In genomic region chr2:174343638-174344455, GRCh38 we compare ENCODE assay signal across 14 cellular contexts. TPM values are rescaled to one million over a fixed set of nuclear protein-coding genes. Genes with fewer than 3 reads are reported as not detected.
DNase-seq lines count a peak whose midpoint lies in the region; TF ChIP-seq lines count a peak whose summit lies in the region.
"Had no signal": no experiment of that assay in that cellular context is flagged by ENCODE, and none has a peak within 500 bp of the region (broad histone marks: within the 10 kb centered on the region; RNA-seq: fewer than 3 reads in every experiment).

No MANE protein-coding gene starts in this region.

- peaks cover 74% of the 10 kb centered on the region for H3K27me3 ChIP-seq in hepatocyte
- H3K27me3 ChIP-seq in GM23248 (replicated peaks; ENCODE audit: insufficient read depth): peaks cover 21% of the 10 kb centered on the region

- H3K79me2 ChIP-seq in hepatocyte (no peaks in the 10 kb centered on the region), GM23248 (ENCODE audit: insufficient read depth) (no peaks in the 10 kb centered on the region)

- H4K20me1 ChIP-seq in hepatocyte (ENCODE audit: insufficient read depth, poor library complexity, severe bottlenecking) (no peaks in the 10 kb centered on the region), GM23248 (ENCODE audit: insufficient read depth) (no peaks in the 10 kb centered on the region)

- H3K9me3 ChIP-seq in hepatocyte (ENCODE audit: low read depth) (no peaks in the 10 kb centered on the region), GM23248 (ENCODE audit: low read depth) (no peaks in the 10 kb centered on the region)
- H3K9me3 ChIP-seq: pancreas, vagina had no signal

- DNase-seq in activated T-cell treated with anti-CD3 and anti-CD28 coated beads, Interleukin-2, amount 50 U/mL, for 1 hour: peak; percentile 36
- DNase-seq in activated T-cell treated with anti-CD3 and anti-CD28 coated beads for 4 hours (no peak), RPMI8226 (peak; percentile 26), hepatocyte (ENCODE audit: low spot score) (no peak), retina (peak; percentile 57), glomerular visceral epithelial cell (ENCODE audit: extremely low spot score) (no peak), GM23248 (no peak)
- no peak for DNase-seq in activated naive CD4-positive, alpha-beta T cell (lab: John Stamatoyannopoulos, UW)
- DNase-seq: activated CD4-positive, CD25-positive, alpha-beta regulatory T cell; NCI-H1436 treated with DMSO at 0.1 percent for 48 hours; pancreas had no signal

- in situ Hi-C loops in GM23248 (cut with MboI): loop anchor here (10.0 to 25.0 kb wide), 2 partner anchors 589 to 932 kb away; no protein-coding TSS in a partner anchor

- H3K36me3 ChIP-seq in hepatocyte (replicated peaks; ENCODE audit: insufficient read depth, low read depth): no peaks in the 10 kb centered on the region
- H3K36me3 ChIP-seq in GM23248 (ENCODE audit: low read depth): peaks cover 9% of the 10 kb centered on the region; the same call in 1 of the 2 replicates

- no peak for TF ChIP-seq CTCF in hepatocyte (IDR thresholded peaks at IDR 0.05; ENCODE audit: poor library complexity)

- H3K4me2 ChIP-seq in hepatocyte (peak overlapping the region; percentile 64), GM23248 (ENCODE audit: unreplicated experiment) (no peak overlapping the region)

- no peak overlapping the region for H3K9ac ChIP-seq in GM23248

- H3F3A ChIP-seq in GM23248 (ENCODE audit: insufficient read depth): peaks cover 19% of the 10 kb centered on the region

- H3K9me2 ChIP-seq in hepatocyte (replicated peaks; ENCODE audit: insufficient read depth) (no peaks in the 10 kb centered on the region), GM23248 (ENCODE audit: insufficient read depth) (no peaks in the 10 kb centered on the region)

- H3K27ac ChIP-seq in hepatocyte: no peak overlapping the region
- H3K27ac ChIP-seq in GM23248: no peak overlapping the region
- H3K27ac ChIP-seq: coronary artery, pancreas, vagina had no signal

- WGBS in hepatocyte (ENCODE audit: low lambda C conversion rate, missing lambda C conversion rate): 3% methylated on average over 53 of the region's 56 CpGs
- WGBS in GM23248 (ENCODE audit: low coverage in 1 of 2, low lambda C conversion rate in 2 of 2, missing lambda C conversion rate in 2 of 2), 2 experiments: 63 to 73% methylated on average over 37 to 56 of the region's 56 CpGs

- H3K4me1 ChIP-seq in hepatocyte (ENCODE audit: insufficient read depth) (peaks cover 11% of the 10 kb centered on the region), GM23248 (ENCODE audit: insufficient read depth) (no peaks in the 10 kb centered on the region)

- H3K4me3 ChIP-seq in hepatocyte (no peak overlapping the region), GM23248 (no peak overlapping the region)
- H3K4me3 ChIP-seq: coronary artery, pancreas, vagina had no signal

- H2AFZ ChIP-seq in hepatocyte (no peak overlapping the region), GM23248 (no peak overlapping the region)

RNA-seq across cellular contexts. Expression of gene SP9, which starts 9.1 kb away (rescaled TPM):
- not detected in 2 replicates for total RNA-seq in hepatocyte
- polyA plus RNA-seq in hepatocyte: 0.29 and 0.30 TPM in 2 replicates
- not detected in 2 replicates for total RNA-seq in GM23248 (2014; rRNA removed; shearing (Covaris generic))
- not detected in 2 replicates for polyA plus RNA-seq in GM23248 (2016; fragmentation: Nextera tagmentation; extraction: Ambion mirVana)
- total RNA-seq: left lobe of liver, pancreas, vagina had no signal

RNA-seq across cellular contexts. Expression of gene SCRN3, which starts 51.7 kb away (rescaled TPM):
- total RNA-seq in hepatocyte: 30.4 and 31.4 TPM in 2 replicates
- polyA plus RNA-seq in hepatocyte (19.9 and 24.5 TPM in 2 replicates), GM23248 (2016; fragmentation: Nextera tagmentation; extraction: Ambion mirVana) (19.1 and 19.3 TPM in 2 replicates)
- 13.9 and 17.3 TPM in 2 replicates for total RNA-seq in GM23248 (2014; rRNA removed; shearing (Covaris generic))

Comparison
In these comparisons a context has a peak if more than half of its experiments do, and no peak if none do; other contexts are left out.
1. DNase-seq: peak in activated T-cell treated with anti-CD3 and anti-CD28 coated beads, Interleukin-2, amount 50 U/mL, for 1 hour (single experiment), RPMI8226 (single experiment) and retina (single experiment); none in activated T-cell treated with anti-CD3 and anti-CD28 coated beads for 4 hours (single experiment), hepatocyte (single experiment), activated naive CD4-positive, alpha-beta T cell (0 of 4), glomerular visceral epithelial cell (single experiment) and GM23248 (single experiment).